ENCODE assay signal across 10 cellular contexts in the genomic region with DNA sequence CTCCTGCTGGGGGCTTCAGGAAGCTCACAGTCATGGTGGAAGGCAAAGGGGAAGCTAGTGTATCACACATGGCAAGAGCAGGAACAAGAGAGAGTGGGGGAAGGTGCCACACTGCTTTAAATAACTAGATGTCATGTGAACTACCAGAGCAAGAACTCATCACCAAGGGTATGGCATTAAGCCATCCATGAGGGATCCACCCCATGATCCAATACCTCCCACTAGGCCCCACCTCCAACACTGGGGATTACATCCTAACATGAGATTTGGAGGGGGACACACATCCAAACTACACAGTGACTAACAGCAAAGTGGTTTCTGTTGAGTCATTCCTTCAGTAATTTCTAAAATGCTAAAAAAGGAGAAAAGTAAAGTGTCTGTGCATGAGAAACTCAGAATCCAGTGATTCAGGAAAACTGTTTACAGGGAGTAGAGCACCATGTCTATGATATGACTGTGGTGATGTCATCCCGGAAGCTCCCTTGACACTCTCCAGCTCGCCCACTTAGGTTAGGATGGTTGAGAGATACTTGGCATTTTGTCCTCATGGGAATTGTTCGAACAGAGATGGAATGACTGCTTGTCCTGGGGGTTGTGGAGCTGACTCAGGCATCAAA. TPM values are rescaled to one million over a fixed set of nuclear protein-coding genes. Genes with fewer than 3 reads are reported as not detected.
A peak's percentile ranks its signal among the peaks of the same experiment; 100 is the strongest.
DNase-seq lines count a peak whose midpoint lies in the region; ATAC-seq, FAIRE-seq and TF ChIP-seq lines count a peak whose summit lies in the region.
"Had no signal": no experiment of that assay in that cellular context is flagged by ENCODE, and none has a peak within 500 bp of the region (broad histone marks: within the 10 kb centered on the region; RNA-seq: fewer than 3 reads in every experiment).

No MANE protein-coding gene starts in this region.

- H3K9me3 ChIP-seq in keratinocyte (ENCODE audit: control insufficient read depth, low read depth, low read length), result no peaks in the 10 kb centered on the region
- H3K9me3 ChIP-seq in adrenal gland (replicated peaks in 1 of 3), result no peaks in the 10 kb centered on the region
- 0 out of 2 replicates have a peak, but pooled peaks cover 8% of the 10 kb centered on the region for H3K9me3 ChIP-seq in Karpas-422 (ENCODE audit: low read length)
- H3K9me3 ChIP-seq: colonic mucosa had no signal

- intact Hi-C loops in adrenal gland (cut with DNase I), result no loop called here

- H3K27ac ChIP-seq in angular gyrus (ENCODE audit: low read depth, low read length) (peak overlapping the region; percentile 53), keratinocyte (ENCODE audit: control insufficient read depth, insufficient read depth, low read length) (peak overlapping the region; percentile 73), adrenal gland (peak overlapping the region in 1 of 5 donors; percentile 37), Karpas-422 (ENCODE audit: low read length) (no peak overlapping the region)
- H3K27ac ChIP-seq: colonic mucosa had no signal

- H3K9ac ChIP-seq in keratinocyte (ENCODE audit: control insufficient read depth, extremely low read depth, insufficient read depth, low read length), result no peak overlapping the region
- no peak overlapping the region for H3K9ac ChIP-seq in Karpas-422 (ENCODE audit: low read length)

- H3K4me3 ChIP-seq in keratinocyte (ENCODE audit: control insufficient read depth in 2 of 3, extremely low read depth in 1 of 3, insufficient read depth in 2 of 3, low read depth in 1 of 3, low read length in 3 of 3) (no peak overlapping the region), adrenal gland (no peak overlapping the region), Karpas-422 (ENCODE audit: low read length) (no peak overlapping the region)
- H3K4me3 ChIP-seq: colonic mucosa had no signal

- 79 to 97% (median 85%) methylated on average over 3 of the region's 3 CpGs for WGBS in adrenal gland, 4 donors

- H3K79me2 ChIP-seq in keratinocyte (ENCODE audit: control insufficient read depth, insufficient read depth, low read length) (no peaks in the 10 kb centered on the region), Karpas-422 (ENCODE audit: low read length) (no peaks in the 10 kb centered on the region)

- TF ChIP-seq CTCF in keratinocyte (optimal IDR thresholded peaks at IDR 0.05 in 1 of 3, IDR thresholded peaks at IDR 0.05 in 1 of 3, conservative IDR thresholded peaks at IDR 0.05 in 1 of 3; ENCODE audit: extremely low read depth in 1 of 3, insufficient read depth in 2 of 3, low read length in 3 of 3) (no peak), adrenal gland (IDR thresholded peaks at IDR 0.05) (no peak)

- H3K4me1 ChIP-seq in keratinocyte (ENCODE audit: control insufficient read depth, extremely low read depth, insufficient read depth, low read length) (peaks cover 3% of the 10 kb centered on the region), adrenal gland (replicated peaks in 1 of 2) (no peaks in the 10 kb centered on the region), Karpas-422 (ENCODE audit: low read length) (no peaks in the 10 kb centered on the region)
- H3K4me1 ChIP-seq: colonic mucosa had no signal

- DNase-seq in AG08396 (ENCODE audit: low spot score) (peak; percentile 61), GM04504 (ENCODE audit: low read depth) (peak; percentile 87), keratinocyte (ENCODE audit: low read depth, low spot score) (no peak), adrenal gland (no peak), NCI-H146 treated with DMSO at 0.1 percent for 48 hours (lab: John Stamatoyannopoulos, UW; ENCODE audit: unreplicated experiment) (no peak), Karpas-422 (no peak)
- DNase-seq: colonic mucosa, kidney had no signal

- H2AFZ ChIP-seq in keratinocyte (ENCODE audit: control insufficient read depth, low read length) (no peak overlapping the region), Karpas-422 (ENCODE audit: low read length) (no peak overlapping the region)

- TF ChIP-seq POLR2A in adrenal gland (IDR thresholded peaks at IDR 0.05), result no peak

- no peaks in the 10 kb centered on the region for H3K9me1 ChIP-seq in keratinocyte (ENCODE audit: control insufficient read depth, extremely low read depth, insufficient read depth, low read length)

- H3K27me3 ChIP-seq in keratinocyte (ENCODE audit: control insufficient read depth, extremely low read depth, insufficient read depth, low read length) (no peaks in the 10 kb centered on the region), adrenal gland (no peaks in the 10 kb centered on the region), Karpas-422 (ENCODE audit: low read length) (no peaks in the 10 kb centered on the region)
- H3K27me3 ChIP-seq: colonic mucosa had no signal

- no peaks in the 10 kb centered on the region for H3K9me2 ChIP-seq in Karpas-422 (replicated peaks; ENCODE audit: insufficient read depth, low read length)

- H4K20me1 ChIP-seq in keratinocyte (ENCODE audit: control insufficient read depth, extremely low read depth, insufficient read depth, low read length) (no peaks in the 10 kb centered on the region), Karpas-422 (ENCODE audit: insufficient read depth, low read depth, low read length) (no peaks in the 10 kb centered on the region)

- dilution Hi-C loops in keratinocyte (cut with MboI; ENCODE audit: extremely low pct_ligation_motif_present, low sequenced_read_pairs), result no loop called here

- ATAC-seq in GM21786 (IDR thresholded peaks at IDR 0.05; ENCODE audit: unreplicated experiment), result no peak

- no peak overlapping the region for H3K4me2 ChIP-seq in keratinocyte (ENCODE audit: control insufficient read depth, extremely low read depth, insufficient read depth, low read depth, low read length)
- no peak overlapping the region for H3K4me2 ChIP-seq in Karpas-422 (ENCODE audit: low read depth, low read length, poor library complexity, severe bottlenecking)

- FAIRE-seq in keratinocyte (lab: Jason Lieb, UNC), result no peak
- FAIRE-seq: kidney had no signal

- H3K36me3 ChIP-seq in keratinocyte (ENCODE audit: control insufficient read depth in 2 of 2, extremely low read depth in 1 of 2, insufficient read depth in 2 of 2, low read length in 2 of 2) (peaks cover 16 to 40% of the 10 kb centered on the region in 2 experiments), adrenal gland (replicated peaks in 1 of 2) (peaks cover 0 to 39% of the 10 kb centered on the region in 2 donors), Karpas-422 (ENCODE audit: insufficient read depth, low read length) (peaks cover 92% of the 10 kb centered on the region)

RNA-seq across cellular contexts. Expression of gene CHD1L, which starts 50.3 kb away (rescaled TPM):
- 33.5 to 49.2 TPM (median 38.3 TPM) in 3 replicates for polyA plus RNA-seq in keratinocyte
- polyA plus RNA-seq in keratinocyte (2011; ENCODE audit: low read depth), result 33.1 TPM
- polyA plus RNA-seq in keratinocyte (2011; cell fraction: cytosol; rRNA removed), result 28.0 and 40.0 TPM in 2 replicates
- 46.4 and 59.4 TPM in 2 replicates for polyA plus RNA-seq in keratinocyte (2011; cell fraction: nucleus; rRNA removed)
- polyA plus RNA-seq in keratinocyte (2012; ENCODE audit: low replicate concordance), result 13.9 and 32.0 TPM in 2 replicates
- 7.9 to 33.0 TPM (median 22.9 TPM) in 3 replicates for polyA minus RNA-seq in keratinocyte
- 17.1 TPM for polyA minus RNA-seq in keratinocyte (2011; cell fraction: cytosol; rRNA and poly(A)+ RNA removed)
- 16.4 and 30.9 TPM in 2 replicates for polyA minus RNA-seq in keratinocyte (2011; cell fraction: nucleus; rRNA and poly(A)+ RNA removed)
- total RNA-seq in adrenal gland, result 10 to 100 TPM; 11.8 to 28.9 (median 22.6) TPM
- 10 to 100 TPM; 20.2 to 28.3 (median 24.2) TPM for polyA plus RNA-seq in adrenal gland
- 40.1 and 56.6 TPM in 2 replicates for total RNA-seq in Karpas-422 (2014; rRNA removed; shearing (Covaris generic); ENCODE audit: low replicate concordance)

Comparison
In these comparisons a context has a peak if more than half of its experiments do, and no peak if none do; other contexts are left out.
1. DNase-seq: peak in AG08396 (single experiment) and GM04504 (single experiment); none in keratinocyte (single experiment), adrenal gland (0 of 7), NCI-H146 treated with DMSO at 0.1 percent for 48 hours (single experiment) and Karpas-422 (single experiment).